ENCODE assay signal across 10 cellular contexts in the genomic region with DNA sequence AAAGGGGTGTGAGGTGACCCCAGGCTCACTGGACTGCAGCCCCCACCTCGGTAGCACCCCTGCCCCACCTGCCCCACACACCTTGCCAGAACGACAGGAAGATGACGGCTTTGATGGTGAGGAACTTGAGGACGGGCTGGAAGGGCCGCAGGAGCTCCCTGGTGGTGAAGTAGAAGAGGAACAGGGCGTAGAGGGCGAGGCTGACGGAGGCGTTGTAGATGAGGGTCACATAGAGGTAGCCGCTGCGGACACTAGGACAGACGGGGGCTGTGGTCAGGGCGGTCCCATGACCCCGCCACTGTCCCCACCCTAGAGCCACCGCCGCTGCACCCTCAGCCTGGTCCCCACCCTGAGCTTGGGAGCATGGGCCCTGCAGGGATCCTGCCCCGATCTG. TPM values are rescaled to one million over a fixed set of nuclear protein-coding genes. Genes with fewer than 3 reads are reported as not detected.
DNase-seq lines count a peak whose midpoint lies in the region; ATAC-seq and TF ChIP-seq lines count a peak whose summit lies in the region.
"Had no signal": no experiment of that assay in that cellular context is flagged by ENCODE, and none has a peak within 500 bp of the region (broad histone marks: within the 10 kb centered on the region; RNA-seq: fewer than 3 reads in every experiment).

No MANE protein-coding gene starts in this region.

- no peak overlapping the region for H4K5ac ChIP-seq in IMR-90 (ENCODE audit: low read depth, low read length)

- no peak overlapping the region for H2BK15ac ChIP-seq in IMR-90 (ENCODE audit: low read depth, low read length)

- H3K4ac ChIP-seq in IMR-90 (ENCODE audit: low read depth, low read length): no peak overlapping the region

- H4K91ac ChIP-seq in IMR-90 (ENCODE audit: insufficient read depth, low read depth, low read length): no peak overlapping the region

- no peaks in the 10 kb centered on the region for H3K27me3 ChIP-seq in IMR-90 (ENCODE audit: control insufficient read depth, insufficient read depth, low read length)
- H3K27me3 ChIP-seq: ovary had no signal

- no peak for TF ChIP-seq RAD21 in IMR-90 (IDR thresholded peaks at IDR 0.05; ENCODE audit: low read length)

- H3K9ac ChIP-seq in IMR-90 (ENCODE audit: low read depth, low read length): no peak overlapping the region

- ATAC-seq in IMR-90 (ENCODE audit: low read depth) (no peak), T-cell (replicated peaks in 1 of 4) (peak in 3 of 4 experiments; percentile 6 to 39 (median 13)), HG03135 (IDR thresholded peaks at IDR 0.05; ENCODE audit: unreplicated experiment) (no peak)

- H3K14ac ChIP-seq in IMR-90 (replicated peaks; ENCODE audit: low read depth, low read length): no peak overlapping the region

- no TSS peak for BruUV-seq in IMR-90 (replicated peaks; lab: Mats Ljungman, UMichigan)

- 76% methylated on average over 7 of the region's 17 CpGs; no CpG with 5 or more reads in 1 of the 2 experiments for WGBS in IMR-90 (ENCODE audit: extremely low coverage in 2 of 2, insufficient read length in 1 of 2), 2 experiments

- H4K20me1 ChIP-seq in IMR-90 (ENCODE audit: insufficient read depth, low read length): no peaks in the 10 kb centered on the region; the same call in 1 of the 2 replicates

- no peak overlapping the region for H3K56ac ChIP-seq in IMR-90 (ENCODE audit: extremely low read depth, insufficient read depth, low read length)

- dilution Hi-C loops in IMR-90 (cut with HindIII; ENCODE audit: low sequenced_read_pairs, unreplicated experiment): no loop called here

- POLR2A ChIA-PET in IMR-90 (lab: Charles Lee; ENCODE audit: unreplicated experiment) (no interaction called here), T-cell (lab: Charles Lee) (no interaction called here)

- no peaks in the 10 kb centered on the region for H3K9me3 ChIP-seq in IMR-90 (ENCODE audit: control insufficient read depth, insufficient read depth, low read length)
- H3K9me3 ChIP-seq: ovary had no signal

- H3K36me3 ChIP-seq in IMR-90 (ENCODE audit: control insufficient read depth, insufficient read depth, low read length): peaks cover 12% of the 10 kb centered on the region
- H3K36me3 ChIP-seq: ovary had no signal

- CTCF ChIA-PET in IMR-90 (lab: Yijun Ruan, JAX) (no interaction called here), T-cell (lab: Charles Lee) (no interaction called here)

- H3K79me1 ChIP-seq in IMR-90 (ENCODE audit: low read depth in 1 of 2, low read length in 2 of 2): peaks cover 0 to 4% of the 10 kb centered on the region in 2 experiments; a peak in 1 of 4 replicates

- H3K4me3 ChIP-seq in IMR-90 (ENCODE audit: insufficient read depth, low read depth, low read length): no peak overlapping the region
- H3K4me3 ChIP-seq: ovary had no signal

- no peak overlapping the region for H4K8ac ChIP-seq in IMR-90 (ENCODE audit: low read depth in 2 of 2, low read length in 2 of 2)

- H3K27me3 Mint-ChIP-seq in T-cell (no peaks in the 10 kb centered on the region), mesothelial cell of epicardium (ENCODE audit: low read depth) (no peaks in the 10 kb centered on the region)

- H3K27ac ChIP-seq in IMR-90 (ENCODE audit: insufficient read depth, low read length): no peak overlapping the region
- H3K27ac ChIP-seq: ovary had no signal

- peak overlapping the region in 1 of 2 donors; percentile 4 for H3K27ac Mint-ChIP-seq in T-cell
- H3K27ac Mint-ChIP-seq in mesothelial cell of epicardium: peak overlapping the region; percentile 14

- H3K9me3 Mint-ChIP-seq in T-cell: no peaks in the 10 kb centered on the region
- H3K9me3 Mint-ChIP-seq in mesothelial cell of epicardium: no peaks in the 10 kb centered on the region

- H3K4me3 Mint-ChIP-seq in T-cell (no peak overlapping the region), mesothelial cell of epicardium (no peak overlapping the region)

- no peak overlapping the region for H2BK120ac ChIP-seq in IMR-90 (ENCODE audit: low read depth, low read length)

- no peak overlapping the region for H3K18ac ChIP-seq in IMR-90 (ENCODE audit: low read depth, low read length)

- H2BK20ac ChIP-seq in IMR-90 (ENCODE audit: low read depth, low read length): no peak overlapping the region

- H3K36me3 Mint-ChIP-seq in T-cell: no peaks in the 10 kb centered on the region
- no peaks in the 10 kb centered on the region for H3K36me3 Mint-ChIP-seq in mesothelial cell of epicardium

- H2AK5ac ChIP-seq in IMR-90 (ENCODE audit: low read depth, low read length): peak overlapping the region; percentile 16; the same call in 1 of the 2 replicates

- peak; percentile 53 for DNase-seq in activated CD8-positive, alpha-beta memory T cell treated with anti-CD3 and anti-CD28 coated beads for 24 hours
- DNase-seq in activated CD8-positive, alpha-beta memory T cell treated with anti-CD3 and anti-CD28 coated beads, Interleukin-2, amount 50 U/mL, for 48 hours: no peak
- DNase-seq in IMR-90 (no peak), T-cell (peak in 1 of 34 experiments; percentile 3), mesothelial cell of epicardium (ENCODE audit: low spot score in 2 of 2, unreplicated experiment in 2 of 2) (no peak), NCI-H2081 (lab: John Stamatoyannopoulos, UW) (no peak), T-helper 9 cell (no peak)
- DNase-seq: mesendoderm, ovary had no signal

- no peak; the same call in 1 of the 2 replicates for TF ChIP-seq CTCF in IMR-90 (conservative IDR thresholded peaks at IDR 0.05; ENCODE audit: low read depth, low read length)
- no peak for TF ChIP-seq CTCF in mesothelial cell of epicardium (IDR thresholded peaks at IDR 0.05; ENCODE audit: unreplicated experiment)

- no peak overlapping the region for H2BK5ac ChIP-seq in IMR-90 (ENCODE audit: low read depth, low read length, poor library complexity, severe bottlenecking)

- no peaks in the 10 kb centered on the region for H3K4me1 ChIP-seq in IMR-90 (ENCODE audit: control insufficient read depth, insufficient read depth, low read length)

- no peak overlapping the region for H3K23ac ChIP-seq in IMR-90 (ENCODE audit: low read depth, low read length)

- H3K9me1 ChIP-seq in IMR-90 (ENCODE audit: insufficient read depth, low read length): no peaks in the 10 kb centered on the region; the same call in 1 of the 2 replicates

- no peak overlapping the region for H2AFZ ChIP-seq in IMR-90 (replicated peaks; ENCODE audit: low read length, poor library complexity)

- no peak overlapping the region for H3K4me2 ChIP-seq in IMR-90 (ENCODE audit: low read depth, low read length)

- H2AK9ac ChIP-seq in IMR-90 (replicated peaks; ENCODE audit: low read depth, low read length, poor library complexity): no peak overlapping the region

- in situ Hi-C loops in IMR-90 (cut with MboI; ENCODE audit: low sequenced_read_pairs): no loop called here

- intact Hi-C loops in IMR-90 (cut with micrococcal nuclease): no loop called here

- H3K4me1 Mint-ChIP-seq in T-cell (peaks cover 0 to 7% (median 3%) of the 10 kb centered on the region in 3 donors), mesothelial cell of epicardium (no peaks in the 10 kb centered on the region)

- TF ChIP-seq POLR2A in IMR-90 (IDR thresholded peaks at IDR 0.05; ENCODE audit: low read depth, low read length): no peak

TF ChIP-seq in IMR-90, 13 proteins besides CTCF, POLR2A, EP300 and RAD21:
- no peak for TF ChIP-seq CHD1 (IDR thresholded peaks at IDR 0.05; ENCODE audit: low read depth, low read length)
- TF ChIP-seq, protein P1, sequence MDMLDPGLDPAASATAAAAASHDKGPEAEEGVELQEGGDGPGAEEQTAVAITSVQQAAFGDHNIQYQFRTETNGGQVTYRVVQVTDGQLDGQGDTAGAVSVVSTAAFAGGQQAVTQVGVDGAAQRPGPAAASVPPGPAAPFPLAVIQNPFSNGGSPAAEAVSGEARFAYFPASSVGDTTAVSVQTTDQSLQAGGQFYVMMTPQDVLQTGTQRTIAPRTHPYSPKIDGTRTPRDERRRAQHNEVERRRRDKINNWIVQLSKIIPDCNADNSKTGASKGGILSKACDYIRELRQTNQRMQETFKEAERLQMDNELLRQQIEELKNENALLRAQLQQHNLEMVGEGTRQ (IDR thresholded peaks at IDR 0.05; ENCODE audit: low read depth, low read length): no peak

RNA-seq across cellular contexts. Expression of gene TMEM184A, which starts 7.6 kb away (rescaled TPM):
- total RNA-seq in IMR-90 (2012; rRNA removed): 0.28 and 0.36 TPM in 2 replicates
- 1.9 TPM in 2 replicates for polyA plus RNA-seq in IMR-90 (2012; rRNA removed)
- polyA plus RNA-seq in IMR-90 (2012; cell fraction: cytosol; rRNA removed): 0.74 and 1.2 TPM in 2 replicates
- polyA plus RNA-seq in IMR-90 (2012; cell fraction: nucleus; rRNA removed; ENCODE audit: low replicate concordance): 4.1 and 11.5 TPM in 2 replicates
- total RNA-seq in T-cell: under 1 TPM in 3 of 5 donors, not detected in 2; 0.18 to 0.38 (median 0.33) TPM
- 4.3 to 5.0 TPM (median 5.0 TPM) in 3 replicates for total RNA-seq in mesothelial cell of epicardium

RNA-seq across cellular contexts. Expression of gene MAFK, which starts 17.9 kb away (rescaled TPM):
- total RNA-seq in IMR-90 (2012; rRNA removed): 16.4 and 19.2 TPM in 2 replicates
- 27.1 and 27.9 TPM in 2 replicates for polyA plus RNA-seq in IMR-90 (2012; rRNA removed)
- 9.3 and 16.3 TPM in 2 replicates for polyA plus RNA-seq in IMR-90 (2012; cell fraction: cytosol; rRNA removed)
- polyA plus RNA-seq in IMR-90 (2012; cell fraction: nucleus; rRNA removed; ENCODE audit: low replicate concordance): 216 and 262 TPM in 2 replicates
- 10 to 100 TPM; 52.0 to 80.1 (median 73.8) TPM for total RNA-seq in T-cell
- total RNA-seq in mesothelial cell of epicardium: 46.0 to 47.7 TPM (median 46.5 TPM) in 3 replicates

RNA-seq across cellular contexts. Expression of gene PSMG3, which starts 21.4 kb away (rescaled TPM):
- total RNA-seq in IMR-90 (2012; rRNA removed): 30.6 and 37.3 TPM in 2 replicates
- polyA plus RNA-seq in IMR-90 (2012; rRNA removed): 52.5 and 54.1 TPM in 2 replicates
- 44.0 and 63.2 TPM in 2 replicates for polyA plus RNA-seq in IMR-90 (2012; cell fraction: cytosol; rRNA removed)
- 74.3 and 81.9 TPM in 2 replicates for polyA plus RNA-seq in IMR-90 (2012; cell fraction: nucleus; rRNA removed; ENCODE audit: low replicate concordance)
- total RNA-seq in T-cell: 10 to 100 TPM; 17.6 to 28.5 (median 20.6) TPM
- 27.0 to 32.5 TPM (median 31.0 TPM) in 3 replicates for total RNA-seq in mesothelial cell of epicardium

RNA-seq across cellular contexts. Expression of gene INTS1, which starts 44.2 kb away (rescaled TPM):
- total RNA-seq in IMR-90 (2012; rRNA removed): 9.3 and 10.0 TPM in 2 replicates
- 40.1 and 47.1 TPM in 2 replicates for polyA plus RNA-seq in IMR-90 (2012; rRNA removed)
- 32.2 and 35.8 TPM in 2 replicates for polyA plus RNA-seq in IMR-90 (2012; cell fraction: cytosol; rRNA removed)
- polyA plus RNA-seq in IMR-90 (2012; cell fraction: nucleus; rRNA removed; ENCODE audit: low replicate concordance): 80.3 and 296 TPM in 2 replicates
- 100 to 1,000 TPM; 102 to 147 (median 131) TPM for total RNA-seq in T-cell
- 141 to 163 TPM (median 149 TPM) in 3 replicates for total RNA-seq in mesothelial cell of epicardium

Comparison
In these comparisons a context has a peak if more than half of its experiments do, and no peak if none do; other contexts are left out.
1. ATAC-seq: peak in T-cell (3 of 4); none in IMR-90 (single experiment) and HG03135 (single experiment).